Comparison of ENCODE assay signal across 8 cellular contexts in genomic region chr3:50245831-50246516, GRCh38. TPM values are rescaled to one million over a fixed set of nuclear protein-coding genes. Genes with fewer than 3 reads are reported as not detected.
DNase-seq lines count a peak whose midpoint lies in the region; ATAC-seq, FAIRE-seq and TF ChIP-seq lines count a peak whose summit lies in the region.

No MANE protein-coding gene starts in this region.

- peaks cover 88% of the 10 kb centered on the region for H3K79me2 ChIP-seq in Karpas-422 (ENCODE audit: low read length)

- peak overlapping the region; percentile 96 for H3K27ac Mint-ChIP-seq in activated naive CD4-positive, alpha-beta T cell treated with anti-CD3 and anti-CD28 coated beads, Interleukin-2, amount 50 U/mL, for 24 hours
- peak overlapping the region; percentile 71 for H3K27ac Mint-ChIP-seq in glutamatergic neuron (ENCODE audit: unreplicated experiment)

- DNase-seq in DMS53 treated with DMSO at 0.1 percent for 48 hours (lab: John Stamatoyannopoulos, UW; ENCODE audit: unreplicated experiment) (peak; percentile 15), Karpas-422 (peak; percentile 96), glutamatergic neuron (peak; percentile 96), pancreas (peak; percentile 79 to 99 (median 91)), thoracic aorta (ENCODE audit: low spot score) (peak; percentile 77)

- no peaks in the 10 kb centered on the region for H3K27me3 ChIP-seq in Karpas-422 (ENCODE audit: low read length)
- H3K27me3 ChIP-seq in pancreas = no peaks in the 10 kb centered on the region
- no peaks in the 10 kb centered on the region for H3K27me3 ChIP-seq in thoracic aorta (replicated peaks; ENCODE audit: insufficient read depth)

- TF ChIP-seq CTCF in glutamatergic neuron (IDR thresholded peaks at IDR 0.05; ENCODE audit: partially characterized antibody, unreplicated experiment) = peak; percentile 99
- TF ChIP-seq CTCF in pancreas (IDR thresholded peaks at IDR 0.05) = peak; percentile 92 to 98 (median 97)
- TF ChIP-seq CTCF in thoracic aorta (IDR thresholded peaks at IDR 0.05) = peak; percentile 97

- intact Hi-C loops in pancreas (cut with DNase I) = no loop called here

- H3K4me1 ChIP-seq in Karpas-422 (ENCODE audit: low read length) (peaks cover 77% of the 10 kb centered on the region), pancreas (peaks cover 0 to 24% (median 5%) of the 10 kb centered on the region in 3 donors), thoracic aorta (ENCODE audit: control insufficient read depth in 1 of 2, low read depth in 2 of 2) (peaks cover 89 to 100% of the 10 kb centered on the region in 2 donors)

- H3K27ac ChIP-seq in Karpas-422 (ENCODE audit: low read length) (peak overlapping the region; percentile 72), pancreas (peak overlapping the region; percentile 18 to 73 (median 56)), thoracic aorta (peak overlapping the region; percentile 65 to 89)

- no peak overlapping the region for H2AFZ ChIP-seq in Karpas-422 (ENCODE audit: low read length)

- peaks cover 56% of the 10 kb centered on the region; the same call in 1 of the 2 replicates for H4K20me1 ChIP-seq in Karpas-422 (ENCODE audit: insufficient read depth, low read depth, low read length)

- H3K27me3 Mint-ChIP-seq in activated naive CD4-positive, alpha-beta T cell treated with anti-CD3 and anti-CD28 coated beads, Interleukin-2, amount 50 U/mL, for 24 hours = no peaks in the 10 kb centered on the region
- peaks cover 11% of the 10 kb centered on the region for H3K27me3 Mint-ChIP-seq in glutamatergic neuron (ENCODE audit: unreplicated experiment)

- no peaks in the 10 kb centered on the region for H3K36me3 ChIP-seq in Karpas-422 (ENCODE audit: insufficient read depth, low read length)
- no peaks in the 10 kb centered on the region for H3K36me3 ChIP-seq in pancreas
- peaks cover 2% of the 10 kb centered on the region for H3K36me3 ChIP-seq in thoracic aorta

- ATAC-seq in GM21576 (IDR thresholded peaks at IDR 0.05; ENCODE audit: unreplicated experiment) = peak; percentile 53
- peak; percentile 95 for ATAC-seq in SK-N-SH treated with all-trans-retinoic acid at 6 μM for 48 hours
- peak; percentile 90 to 91 (median 90) for ATAC-seq in pancreas
- peak; percentile 54 for ATAC-seq in thoracic aorta (ENCODE audit: insufficient number of reproducible peaks, low FRiP score, low read depth)

- no peaks in the 10 kb centered on the region for H3K9me3 Mint-ChIP-seq in activated naive CD4-positive, alpha-beta T cell treated with anti-CD3 and anti-CD28 coated beads, Interleukin-2, amount 50 U/mL, for 24 hours
- H3K9me3 Mint-ChIP-seq in glutamatergic neuron (ENCODE audit: unreplicated experiment) = peaks cover 9% of the 10 kb centered on the region

- H3K4me2 ChIP-seq in Karpas-422 (ENCODE audit: low read depth, low read length, poor library complexity, severe bottlenecking) = peak overlapping the region; percentile 76

- H3K4me3 Mint-ChIP-seq in activated naive CD4-positive, alpha-beta T cell treated with anti-CD3 and anti-CD28 coated beads, Interleukin-2, amount 50 U/mL, for 24 hours = peak overlapping the region; percentile 85
- H3K4me3 Mint-ChIP-seq in glutamatergic neuron (ENCODE audit: unreplicated experiment) = peak overlapping the region; percentile 62

- FAIRE-seq in pancreas (lab: Jason Lieb, UNC) = no peak

- WGBS in pancreas, 2 donors = 2 to 3% methylated on average over 20 to 25 of the region's 25 CpGs

- peaks cover 80% of the 10 kb centered on the region for H3K4me1 Mint-ChIP-seq in activated naive CD4-positive, alpha-beta T cell treated with anti-CD3 and anti-CD28 coated beads, Interleukin-2, amount 50 U/mL, for 24 hours
- H3K4me1 Mint-ChIP-seq in glutamatergic neuron (ENCODE audit: low read depth, unreplicated experiment) = peaks cover 44% of the 10 kb centered on the region

- H3K9me2 ChIP-seq in Karpas-422 (replicated peaks; ENCODE audit: insufficient read depth, low read length) = no peaks in the 10 kb centered on the region

- H3K9ac ChIP-seq in Karpas-422 (ENCODE audit: low read length) = peak overlapping the region; percentile 69

- peak overlapping the region; percentile 66 for H3K4me3 ChIP-seq in Karpas-422 (ENCODE audit: low read length)
- peak overlapping the region in 3 of 4 donors; percentile 9 to 56 (median 40) for H3K4me3 ChIP-seq in pancreas
- peak overlapping the region; percentile 64 for H3K4me3 ChIP-seq in thoracic aorta

- no peaks in the 10 kb centered on the region for H3K36me3 Mint-ChIP-seq in activated naive CD4-positive, alpha-beta T cell treated with anti-CD3 and anti-CD28 coated beads, Interleukin-2, amount 50 U/mL, for 24 hours
- H3K36me3 Mint-ChIP-seq in glutamatergic neuron (ENCODE audit: unreplicated experiment) = no peaks in the 10 kb centered on the region

- H3K9me3 ChIP-seq in Karpas-422 (ENCODE audit: low read length) (no peaks in the 10 kb centered on the region), pancreas (no peaks in the 10 kb centered on the region), thoracic aorta (no peaks in the 10 kb centered on the region)

TF ChIP-seq in SK-N-SH treated with all-trans-retinoic acid at 6 μM for 48 hours, 23 proteins besides CTCF, POLR2A, EP300 and RAD21:
- TF ChIP-seq CSRNP3 (CRISPR knock-in tag; IDR thresholded peaks at IDR 0.05) (no peak), ZNF8 (CRISPR knock-in tag; IDR thresholded peaks at IDR 0.05) (no peak), ISL1 (CRISPR knock-in tag; IDR thresholded peaks at IDR 0.05) (no peak), ZC3H10 (CRISPR knock-in tag; IDR thresholded peaks at IDR 0.05) (no peak), SNAI2 (CRISPR knock-in tag; IDR thresholded peaks at IDR 0.05) (no peak), ZNF565 (CRISPR knock-in tag; conservative IDR thresholded peaks at IDR 0.05; ENCODE audit: low read depth) (no peak), CSDC2 (CRISPR knock-in tag; IDR thresholded peaks at IDR 0.05) (no peak)

RNA-seq across cellular contexts. Expression of gene GNAI2, which starts 10.0 kb away (rescaled TPM):
- 151 and 174 TPM in 2 replicates for total RNA-seq in Karpas-422 (2014; rRNA removed; shearing (Covaris generic); ENCODE audit: low replicate concordance)
- total RNA-seq in glutamatergic neuron (ENCODE audit: unreplicated experiment) = 297 TPM
- total RNA-seq in pancreas = 100 to 1,000 TPM in 1 of 6 donors, 10 to 100 TPM in 5; 26.9 to 104 (median 42.9) TPM
- 10 to 100 TPM; 54.1 to 97.6 TPM for polyA plus RNA-seq in pancreas
- 100 to 1,000 TPM; 183 to 337 TPM for total RNA-seq in thoracic aorta

RNA-seq across cellular contexts. Expression of gene SEMA3B, which starts 23.0 kb away (rescaled TPM):
- total RNA-seq in Karpas-422 (2014; rRNA removed; shearing (Covaris generic); ENCODE audit: low replicate concordance) = 0.15 and 0.29 TPM in 2 replicates
- 5.4 TPM for total RNA-seq in glutamatergic neuron (ENCODE audit: unreplicated experiment)
- total RNA-seq in pancreas = 10 to 100 TPM; 27.5 to 53.5 (median 33.2) TPM
- 100 to 1,000 TPM; 118 to 223 TPM for polyA plus RNA-seq in pancreas
- 10 to 100 TPM; 53.6 to 57.2 TPM for total RNA-seq in thoracic aorta

RNA-seq across cellular contexts. Expression of gene LSMEM2, which starts 32.9 kb away (rescaled TPM):
- 0.14 TPM in 1 of 2 replicates, not detected in the other for total RNA-seq in Karpas-422 (2014; rRNA removed; shearing (Covaris generic); ENCODE audit: low replicate concordance)
- total RNA-seq in glutamatergic neuron (ENCODE audit: unreplicated experiment) (not detected), pancreas (under 1 TPM in 1 of 6 donors, not detected in 5; 0.12 TPM), thoracic aorta (not detected)
- polyA plus RNA-seq in pancreas = 1 to 10 TPM in 1 of 2 donors, under 1 TPM in 1; 0.15 to 2.1 TPM

RNA-seq across cellular contexts. Expression of gene SLC38A3, which starts 40.9 kb away (rescaled TPM):
- total RNA-seq in Karpas-422 (2014; rRNA removed; shearing (Covaris generic); ENCODE audit: low replicate concordance) = not detected in 2 replicates
- not detected for total RNA-seq in glutamatergic neuron (ENCODE audit: unreplicated experiment)
- 10 to 100 TPM; 21.2 to 57.9 (median 38.6) TPM for total RNA-seq in pancreas
- 10 to 100 TPM; 35.2 to 40.8 TPM for polyA plus RNA-seq in pancreas
- total RNA-seq in thoracic aorta = under 1 TPM in 1 of 2 donors, not detected in 1; 0.28 TPM

RNA-seq across cellular contexts. Expression of gene IFRD2, which starts 46.3 kb away (rescaled TPM):
- total RNA-seq in Karpas-422 (2014; rRNA removed; shearing (Covaris generic); ENCODE audit: low replicate concordance) = 75.2 and 82.1 TPM in 2 replicates
- total RNA-seq in glutamatergic neuron (ENCODE audit: unreplicated experiment) (38.2 TPM), pancreas (10 to 100 TPM; 47.1 to 81.6 (median 55.1) TPM), thoracic aorta (100 to 1,000 TPM in 1 of 2 donors, 10 to 100 TPM in 1; 43.3 to 118 TPM)
- 100 to 1,000 TPM; 101 to 117 TPM for polyA plus RNA-seq in pancreas

Comparison
In these comparisons a context has a peak if more than half of its experiments do, and no peak if none do; other contexts are left out.
1. Peak in every context shown above with its lines: DNase-seq, ATAC-seq, H3K4me3 ChIP-seq and H3K27ac ChIP-seq.
2. DNase-seq: peak in every context shown above with its lines; median percentile 96 in Karpas-422; 96 in glutamatergic neuron; 91 in pancreas; 77 in thoracic aorta; 15 in DMS53 treated with DMSO at 0.1 percent for 48 hours.